1 cellular context compared by ENCODE assay signal in genomic region chr10:124043310-124044142, GRCh38.
A peak's percentile ranks its signal among the peaks of the same experiment; 100 is the strongest.
TF ChIP-seq lines count a peak whose summit lies in the region.

No MANE protein-coding gene starts in this region.

TF ChIP-seq in HepG2, 621 proteins besides CTCF, POLR2A, EP300 and RAD21 (continued from another document and continues in another):
- TF ChIP-seq ZBTB44 (CRISPR knock-in tag; IDR thresholded peaks at IDR 0.05) (no peak), YEATS4 (CRISPR knock-in tag; IDR thresholded peaks at IDR 0.05; ENCODE audit: borderline replicate concordance) (peak; percentile 64; the same call in 1 of the 2 replicates), PRPF4 (IDR thresholded peaks at IDR 0.05; ENCODE audit: low read depth, low read length, poor library complexity, severe bottlenecking) (no peak), GABPB1 (CRISPR knock-in tag; IDR thresholded peaks at IDR 0.05) (no peak), AHR (CRISPR knock-in tag; IDR thresholded peaks at IDR 0.05) (0 out of 2 replicates have a peak, but pooled peaks have one; percentile 49), ZSCAN31 (CRISPR knock-in tag; IDR thresholded peaks at IDR 0.05; ENCODE audit: low read depth) (peak; percentile 56; the same call in 1 of the 2 replicates), ZNF75D (CRISPR knock-in tag; IDR thresholded peaks at IDR 0.05; ENCODE audit: borderline replicate concordance) (no peak), POGZ (CRISPR knock-in tag; IDR thresholded peaks at IDR 0.05) (peak; percentile 83), PAF1 (CRISPR knock-in tag; IDR thresholded peaks at IDR 0.05) (no peak), KDM6A (CRISPR knock-in tag; IDR thresholded peaks at IDR 0.05; ENCODE audit: low read depth) (no peak; the same call in 1 of the 2 replicates), MXD1 (CRISPR knock-in tag; IDR thresholded peaks at IDR 0.05) (peak; percentile 73), CREM (IDR thresholded peaks at IDR 0.05) (peak; percentile 96), CREM (CRISPR knock-in tag; IDR thresholded peaks at IDR 0.05) (no peak), XRCC5 (optimal IDR thresholded peaks at IDR 0.05; ENCODE audit: low read length) (peak; percentile 42), ZSCAN12 (CRISPR knock-in tag; IDR thresholded peaks at IDR 0.05) (peak; percentile 69; the same call in 1 of the 2 replicates), SMAD3 (CRISPR knock-in tag; IDR thresholded peaks at IDR 0.05) (0 out of 2 replicates have a peak, but pooled peaks have one; percentile 27), RFXANK (CRISPR knock-in tag; IDR thresholded peaks at IDR 0.05) (no peak), PBX3 (CRISPR knock-in tag; IDR thresholded peaks at IDR 0.05; ENCODE audit: borderline replicate concordance) (0 out of 2 replicates have a peak, but pooled peaks have one; percentile 6), ZNF230 (CRISPR knock-in tag; IDR thresholded peaks at IDR 0.05) (peak; percentile 78), ZNF749 (CRISPR knock-in tag; IDR thresholded peaks at IDR 0.05; ENCODE audit: borderline replicate concordance) (peak; percentile 87), KDM1A (CRISPR knock-in tag; IDR thresholded peaks at IDR 0.05) (peak; percentile 42; the same call in 1 of the 2 replicates), ZNF362 (CRISPR knock-in tag; IDR thresholded peaks at IDR 0.05; ENCODE audit: borderline replicate concordance) (peak; percentile 20; the same call in 1 of the 2 replicates), HMGA1 (CRISPR knock-in tag; conservative IDR thresholded peaks at IDR 0.05) (no peak), ZNF619 (CRISPR knock-in tag; IDR thresholded peaks at IDR 0.05) (peak; percentile 67; the same call in 1 of the 2 replicates), REL (CRISPR knock-in tag; conservative IDR thresholded peaks at IDR 0.05) (no peak), NBN (conservative IDR thresholded peaks at IDR 0.05) (no peak), TAF15 (IDR thresholded peaks at IDR 0.05; ENCODE audit: low read depth, low read length, poor library complexity, severe bottlenecking) (no peak), TBP (CRISPR knock-in tag; IDR thresholded peaks at IDR 0.05) (no peak), ZNF597 (CRISPR knock-in tag; IDR thresholded peaks at IDR 0.05) (no peak), SAP130 (CRISPR knock-in tag; IDR thresholded peaks at IDR 0.05; ENCODE audit: low read depth) (peak; percentile 96), SALL1 (CRISPR knock-in tag; IDR thresholded peaks at IDR 0.05) (peak; percentile 94), THAP8 (CRISPR knock-in tag; IDR thresholded peaks at IDR 0.05; ENCODE audit: borderline replicate concordance) (no peak), GPN1 (CRISPR knock-in tag; IDR thresholded peaks at IDR 0.05; ENCODE audit: borderline replicate concordance) (no peak), REXO4 (CRISPR knock-in tag; IDR thresholded peaks at IDR 0.05; ENCODE audit: borderline replicate concordance) (peak; percentile 63; the same call in 1 of the 2 replicates), TCF12 (IDR thresholded peaks at IDR 0.05) (no peak), TCF12 (CRISPR knock-in tag; IDR thresholded peaks at IDR 0.05) (peak; percentile 95), ZNF274 (CRISPR knock-in tag; IDR thresholded peaks at IDR 0.05) (peak; percentile 26; the same call in 1 of the 2 replicates), ZNF589 (CRISPR knock-in tag; conservative IDR thresholded peaks at IDR 0.05) (no peak; the same call in 1 of the 2 replicates), ZNF576 (CRISPR knock-in tag; IDR thresholded peaks at IDR 0.05) (no peak), PRMT3 (CRISPR knock-in tag; IDR thresholded peaks at IDR 0.05; ENCODE audit: borderline replicate concordance, low read depth) (peak; percentile 90; the same call in 1 of the 2 replicates), MTA1 (CRISPR knock-in tag; IDR thresholded peaks at IDR 0.05; ENCODE audit: borderline replicate concordance) (peak; percentile 97), ZNF292 (CRISPR knock-in tag; IDR thresholded peaks at IDR 0.05; ENCODE audit: borderline replicate concordance, low read depth) (peak; percentile 92), ZSCAN29 (CRISPR knock-in tag; conservative IDR thresholded peaks at IDR 0.05) (peak; percentile 90), ZNF800 (CRISPR knock-in tag; IDR thresholded peaks at IDR 0.05) (peak; percentile 89), ARNTL (CRISPR knock-in tag; IDR thresholded peaks at IDR 0.05) (peak; percentile 94), IKZF5 (CRISPR knock-in tag; IDR thresholded peaks at IDR 0.05) (peak; percentile 96), NR0B2 (CRISPR knock-in tag; IDR thresholded peaks at IDR 0.05) (peak; percentile 45; the same call in 1 of the 2 replicates), ZNF891 (CRISPR knock-in tag; IDR thresholded peaks at IDR 0.05) (peak; percentile 53; the same call in 1 of the 2 replicates)
